ENCODE assay signal across 34 cellular contexts in genomic region chr4:115456228-115456627, GRCh38.
"Had no signal": no experiment of that assay in that cellular context is flagged by ENCODE, and none has a peak within 500 bp of the region (broad histone marks: within the 10 kb centered on the region; RNA-seq: fewer than 3 reads in every experiment).

No MANE protein-coding gene starts in this region.

- ATAC-seq: activated naive CD4-positive, alpha-beta T cell treated with anti-CD3 and anti-CD28 coated beads, Interleukin-2, amount 50 U/mL, for 72 hours; activated naive CD8-positive, alpha-beta T cell treated with anti-CD3 and anti-CD28 coated beads, Interleukin-2, amount 50 U/mL, for 24 hours; activated T-cell treated with anti-CD3 and anti-CD28 coated beads, Interleukin-2, amount 50 U/mL, for 4 hours; activated T-cell treated with anti-CD3 and anti-CD28 coated beads, Interleukin-2, amount 50 U/mL, for 72 hours; activated T-helper 17 cell treated with anti-CD3 and anti-CD28 coated beads, Interleukin-2, amount 50 U/mL, for 72 hours; body of pancreas had no signal

- H3K27ac ChIP-seq: adrenal gland, ascending aorta, body of pancreas, brain microvascular endothelial cell, breast epithelium, cardiac muscle cell had no signal

- DNase-seq: activated effector memory CD4-positive, alpha-beta T cell treated with anti-CD3 and anti-CD28 coated beads, Interleukin-2, amount 50 U/mL, for 16 hours; activated effector memory CD4-positive, alpha-beta T cell treated with Interleukin-2 at 50 U/mL for 16 hours; activated gamma-delta T cell; activated gamma-delta T cell treated with Interleukin-2 at 50 U/mL for 16 hours; activated naive CD4-positive, alpha-beta T cell; activated naive CD4-positive, alpha-beta T cell treated with anti-CD3 and anti-CD28 coated beads for 36 hours; activated naive CD4-positive, alpha-beta T cell treated with anti-CD3 and anti-CD28 coated beads, Interleukin-2, amount 10 ng/mL, durations not matched to agents 7 days and 5 days; activated naive CD4-positive, alpha-beta T cell treated with anti-CD3 and anti-CD28 coated beads, Interleukin-2, amount 50 U/mL, for 16 hours; activated naive CD4-positive, alpha-beta T cell treated with Interleukin-2 at 50 U/mL for 16 hours; activated naive CD8-positive, alpha-beta T cell treated with anti-CD3 and anti-CD28 coated beads for 36 hours; activated naive CD8-positive, alpha-beta T cell treated with anti-CD3 and anti-CD28 coated beads, Interleukin-2, amount 10 ng/mL, durations not matched to agents 7 days and 5 days; activated naive CD8-positive, alpha-beta T cell treated with anti-CD3 and anti-CD28 coated beads, Interleukin-2, amount 50 U/mL, for 24 hours; activated T-cell treated with anti-CD3 and anti-CD28 coated beads, Interleukin-2, amount 50 U/mL, for 1 hour; activated T-cell treated with anti-CD3 and anti-CD28 coated beads, Interleukin-2, amount 50 U/mL, for 24 hours; activated T-cell treated with anti-CD3 and anti-CD28 coated beads, Interleukin-2, amount 50 U/mL, for 4 hours; activated T-cell treated with anti-CD3 and anti-CD28 coated beads, Interleukin-2, amount 50 U/mL, for 48 hours; activated T-cell treated with anti-CD3 and anti-CD28 coated beads, Interleukin-2, amount 50 U/mL, for 72 hours; adrenal gland; amniotic stem cell; amygdala; anterior cingulate cortex; aorta; body of pancreas; brain microvascular endothelial cell; caudate nucleus; central memory CD4-positive, alpha-beta T cell; cerebellar nuclear complex had no signal

- H3K27me3 ChIP-seq: adrenal gland, ascending aorta, body of pancreas, brain microvascular endothelial cell, breast epithelium, cardiac muscle cell had no signal

- H3K4me3 ChIP-seq: adrenal gland, ascending aorta, body of pancreas, breast epithelium, cardiac muscle cell had no signal

- H3K9me3 ChIP-seq: adrenal gland, ascending aorta, body of pancreas, breast epithelium had no signal

- H3K4me1 ChIP-seq: adrenal gland, ascending aorta, body of pancreas, breast epithelium had no signal

- FAIRE-seq: astrocyte, bronchial epithelial cell had no signal

- H3K36me3 ChIP-seq: adrenal gland, ascending aorta, brain microvascular endothelial cell, breast epithelium, cardiac muscle cell had no signal
